ENCODE assay signal across 21 cellular contexts in genomic region chr18:4172491-4172890, GRCh38.
DNase-seq lines count a peak whose midpoint lies in the region; ATAC-seq and TF ChIP-seq lines count a peak whose summit lies in the region.
"Had no signal": no experiment of that assay in that cellular context is flagged by ENCODE, and none has a peak within 500 bp of the region (broad histone marks: within the 10 kb centered on the region; RNA-seq: fewer than 3 reads in every experiment).

No MANE protein-coding gene starts in this region.

- TF ChIP-seq EP300 in gastroesophageal sphincter (IDR thresholded peaks at IDR 0.05), result no peak

- no peak for ATAC-seq in gastroesophageal sphincter
- no peak for ATAC-seq in GM18517 (IDR thresholded peaks at IDR 0.05; ENCODE audit: unreplicated experiment)
- ATAC-seq: CD8-positive, alpha-beta T cell; Right ventricle myocardium inferior had no signal

- TF ChIP-seq CTCF in coronary artery (IDR thresholded peaks at IDR 0.05), result no peak
- no peak for TF ChIP-seq CTCF in gastroesophageal sphincter (IDR thresholded peaks at IDR 0.05)

- no peak for TF ChIP-seq POLR2A in gastroesophageal sphincter (IDR thresholded peaks at IDR 0.05)

- no peaks in the 10 kb centered on the region for H3K36me3 ChIP-seq in gastroesophageal sphincter
- H3K36me3 ChIP-seq: BLaER1, Peyer's patch had no signal

- H3K27me3 ChIP-seq in gastroesophageal sphincter, result no peaks in the 10 kb centered on the region
- H3K27me3 ChIP-seq: BLaER1, Peyer's patch had no signal

- H3K4me1 ChIP-seq in gastroesophageal sphincter, result no peaks in the 10 kb centered on the region
- H3K4me1 ChIP-seq: BLaER1, Peyer's patch had no signal

- H3K4me3 ChIP-seq in coronary artery, result no peak overlapping the region
- H3K4me3 ChIP-seq in gastroesophageal sphincter, result no peak overlapping the region
- H3K4me3 ChIP-seq: BLaER1, Peyer's patch had no signal

- DNase-seq in DMS 273 (lab: John Stamatoyannopoulos, UW; ENCODE audit: unreplicated experiment) (peak; percentile 74), NCI-H2171 (lab: John Stamatoyannopoulos, UW) (peak; percentile 67), cerebellar cortex (ENCODE audit: low spot score) (peak; percentile 29), putamen (ENCODE audit: low spot score) (peak; percentile 65), RPMI8226 (no peak), coronary artery (ENCODE audit: low spot score) (no peak)
- DNase-seq: Calu3; CD8-positive, alpha-beta T cell; H9; NCI-H1436 treated with DMSO at 0.1 percent for 48 hours; NCI-H2081; NCI-H2227 treated with DMSO at 0.1 percent for 48 hours; NCI-H526 treated with DMSO at 0.1 percent for 48 hours; Peyer's patch; SW 1271 had no signal

- WGBS in gastroesophageal sphincter (ENCODE audit: low coverage in 1 of 2), 2 donors, result 29 to 65% methylated on average over 2 of the region's 2 CpGs

- no peaks in the 10 kb centered on the region for H3K9me3 ChIP-seq in gastroesophageal sphincter
- H3K9me3 ChIP-seq: BLaER1, Peyer's patch had no signal

- H3K27ac ChIP-seq in coronary artery, result no peak overlapping the region
- no peak overlapping the region for H3K27ac ChIP-seq in gastroesophageal sphincter
- H3K27ac ChIP-seq: BLaER1, HL-60, KMS-11, Peyer's patch had no signal

Comparison
In these comparisons a context has a peak if more than half of its experiments do, and no peak if none do; other contexts are left out.
1. DNase-seq: peak in DMS 273 (single experiment), NCI-H2171 (single experiment), cerebellar cortex (single experiment) and putamen (single experiment); none in RPMI8226 (single experiment) and coronary artery (single experiment).